In genomic region chr2:45904267-45904921, GRCh38 we compare ENCODE assay signal across 11 cellular contexts.
DNase-seq lines count a peak whose midpoint lies in the region; ATAC-seq and TF ChIP-seq lines count a peak whose summit lies in the region.
"Had no signal": no experiment of that assay in that cellular context is flagged by ENCODE, and none has a peak within 500 bp of the region (broad histone marks: within the 10 kb centered on the region; RNA-seq: fewer than 3 reads in every experiment).

No MANE protein-coding gene starts in this region.

- H3K9me3 Mint-ChIP-seq in activated CD4-positive, alpha-beta T cell treated with anti-CD3 and anti-CD28 coated beads, Interleukin-2, amount 10 ng/mL, durations not matched to agents 7 days and 5 days: no peaks in the 10 kb centered on the region
- no peaks in the 10 kb centered on the region for H3K9me3 Mint-ChIP-seq in activated T-helper 17 cell treated with anti-CD3 and anti-CD28 coated beads, Interleukin-2, amount 50 U/mL, for 72 hours

- intact Hi-C loops in vagina (cut with DNase I): no loop called here

- H3K9me3 ChIP-seq in vagina: no peaks in the 10 kb centered on the region
- H3K9me3 ChIP-seq: body of pancreas, upper lobe of left lung had no signal

- peak; percentile 19 for DNase-seq in activated CD4-positive, alpha-beta T cell treated with anti-CD3 and anti-CD28 coated beads, Interleukin-2, amount 10 ng/mL, durations not matched to agents 7 days and 5 days
- DNase-seq in activated CD4-positive, alpha-beta T cell treated with anti-CD3 and anti-CD28 coated beads for 4 hours: no peak
- DNase-seq in stimulated activated CD4-positive, alpha-beta T cell treated with anti-CD3 and anti-CD28 coated beads, Interleukin-1b, Interleukin-23, amount 100 ng/mL, for 48 hours: peak; percentile 29
- no peak for DNase-seq in foreskin melanocyte
- DNase-seq in vagina (ENCODE audit: extremely low spot score in 2 of 2): no peak
- DNase-seq in HEK293T (ENCODE audit: extremely low spot score): no peak
- DNase-seq: body of pancreas, SHP77 had no signal

- no peaks in the 10 kb centered on the region for H3K36me3 Mint-ChIP-seq in activated CD4-positive, alpha-beta T cell treated with anti-CD3 and anti-CD28 coated beads, Interleukin-2, amount 10 ng/mL, durations not matched to agents 7 days and 5 days (ENCODE audit: low read depth)
- H3K36me3 Mint-ChIP-seq in activated T-helper 17 cell treated with anti-CD3 and anti-CD28 coated beads, Interleukin-2, amount 50 U/mL, for 72 hours (ENCODE audit: low read depth): no peaks in the 10 kb centered on the region

- ATAC-seq in HG02852 (IDR thresholded peaks at IDR 0.05; ENCODE audit: unreplicated experiment): peak; percentile 60
- peak; percentile 91 for ATAC-seq in activated T-helper 17 cell treated with anti-CD3 and anti-CD28 coated beads, Interleukin-2, amount 50 U/mL, for 72 hours (replicated peaks)
- ATAC-seq: body of pancreas had no signal

- H3K4me1 Mint-ChIP-seq in activated CD4-positive, alpha-beta T cell treated with anti-CD3 and anti-CD28 coated beads, Interleukin-2, amount 10 ng/mL, durations not matched to agents 7 days and 5 days: peaks cover 18% of the 10 kb centered on the region
- H3K4me1 Mint-ChIP-seq in activated T-helper 17 cell treated with anti-CD3 and anti-CD28 coated beads, Interleukin-2, amount 50 U/mL, for 72 hours: peaks cover 4% of the 10 kb centered on the region

- POLR2A ChIA-PET in activated CD4-positive, alpha-beta T cell treated with anti-CD3 and anti-CD28 coated beads, Interleukin-2, amount 10 ng/mL, durations not matched to agents 7 days and 5 days (lab: Charles Lee): interaction anchor here (0.6 kb wide), 1 partner anchor 16 kb away, joined by 4 read pairs; no protein-coding TSS in a partner anchor
- POLR2A ChIA-PET in HEK293T (lab: Yijun Ruan, JAX): no interaction called here

- peaks cover 10% of the 10 kb centered on the region for H3K4me1 ChIP-seq in vagina

- no peaks in the 10 kb centered on the region for H3K36me3 ChIP-seq in vagina
- H3K36me3 ChIP-seq: upper lobe of left lung had no signal

- peak overlapping the region; percentile 84 for H3K27ac Mint-ChIP-seq in activated CD4-positive, alpha-beta T cell treated with anti-CD3 and anti-CD28 coated beads, Interleukin-2, amount 10 ng/mL, durations not matched to agents 7 days and 5 days
- peak overlapping the region; percentile 76 for H3K27ac Mint-ChIP-seq in activated T-helper 17 cell treated with anti-CD3 and anti-CD28 coated beads, Interleukin-2, amount 50 U/mL, for 72 hours

- no peak for TF ChIP-seq POLR2A in vagina (IDR thresholded peaks at IDR 0.05)

- H3K4me3 Mint-ChIP-seq in activated CD4-positive, alpha-beta T cell treated with anti-CD3 and anti-CD28 coated beads, Interleukin-2, amount 10 ng/mL, durations not matched to agents 7 days and 5 days: no peak overlapping the region
- peak overlapping the region; percentile 49 for H3K4me3 Mint-ChIP-seq in activated T-helper 17 cell treated with anti-CD3 and anti-CD28 coated beads, Interleukin-2, amount 50 U/mL, for 72 hours

- no peaks in the 10 kb centered on the region for H3K27me3 Mint-ChIP-seq in activated CD4-positive, alpha-beta T cell treated with anti-CD3 and anti-CD28 coated beads, Interleukin-2, amount 10 ng/mL, durations not matched to agents 7 days and 5 days
- H3K27me3 Mint-ChIP-seq in activated T-helper 17 cell treated with anti-CD3 and anti-CD28 coated beads, Interleukin-2, amount 50 U/mL, for 72 hours: no peaks in the 10 kb centered on the region

- no peak overlapping the region for H3K27ac ChIP-seq in vagina
- H3K27ac ChIP-seq: body of pancreas, upper lobe of left lung had no signal

- no peaks in the 10 kb centered on the region for H3K27me3 ChIP-seq in vagina
- H3K27me3 ChIP-seq: body of pancreas, upper lobe of left lung had no signal

- TF ChIP-seq CTCF in vagina (IDR thresholded peaks at IDR 0.05): no peak

- no peak overlapping the region for H3K4me3 ChIP-seq in vagina
- H3K4me3 ChIP-seq: body of pancreas, upper lobe of left lung had no signal

- CTCF ChIA-PET in activated CD4-positive, alpha-beta T cell treated with anti-CD3 and anti-CD28 coated beads, Interleukin-2, amount 10 ng/mL, durations not matched to agents 7 days and 5 days (lab: Charles Lee): interaction anchor here (1.2 kb wide), 2 partner anchors 10 to 36 kb away, joined by 3 to 4 read pairs; no protein-coding TSS in a partner anchor
- CTCF ChIA-PET in HEK293T (lab: Yijun Ruan, JAX): interaction anchor here (0.8 kb wide), 1 partner anchor 89 kb away, joined by 4 read pairs; no protein-coding TSS in a partner anchor

TF ChIP-seq in HEK293T, 16 proteins besides CTCF, POLR2A, EP300 and RAD21:
- no peak for TF ChIP-seq ARNT (IDR thresholded peaks at IDR 0.05)

Comparison
In these comparisons a context has a peak if more than half of its experiments do, and no peak if none do; other contexts are left out.
1. DNase-seq: peak in activated CD4-positive, alpha-beta T cell treated with anti-CD3 and anti-CD28 coated beads, Interleukin-2, amount 10 ng/mL, durations not matched to agents 7 days and 5 days (single experiment) and stimulated activated CD4-positive, alpha-beta T cell treated with anti-CD3 and anti-CD28 coated beads, Interleukin-1b, Interleukin-23, amount 100 ng/mL, for 48 hours (single experiment); none in activated CD4-positive, alpha-beta T cell treated with anti-CD3 and anti-CD28 coated beads for 4 hours (0 of 2), foreskin melanocyte (single experiment), vagina (0 of 2) and HEK293T (single experiment).